In genomic region chr2:166154685-166155091, GRCh38 we compare ENCODE assay signal across 26 cellular contexts. TPM values are rescaled to one million over a fixed set of nuclear protein-coding genes. Genes with fewer than 3 reads are reported as not detected.
"Had no signal": no experiment of that assay in that cellular context is flagged by ENCODE, and none has a peak within 500 bp of the region (broad histone marks: within the 10 kb centered on the region; RNA-seq: fewer than 3 reads in every experiment).

No MANE protein-coding gene starts in this region.

- H3K9me3 Mint-ChIP-seq: dendritic cell treated with granulocyte-macrophage colony-stimulating factor and Interleukin-4, amounts not matched to agents 40 ng/mL and 50 ng/mL, for 4 days; effector memory CD8-positive, alpha-beta T cell; endodermal cell; naive B cell had no signal

- H3K36me3 Mint-ChIP-seq: naive B cell had no signal

- H3K4me3 ChIP-seq: colonic mucosa, esophagus squamous epithelium, gastrocnemius medialis, heart right ventricle, left lung, lower lobe of right lung, mucosa of descending colon had no signal

- H3K27ac Mint-ChIP-seq: dendritic cell treated with granulocyte-macrophage colony-stimulating factor and Interleukin-4, amounts not matched to agents 40 ng/mL and 50 ng/mL, for 4 days; effector memory CD8-positive, alpha-beta T cell; endodermal cell; naive B cell had no signal

- DNase-seq: colonic mucosa; cortex of kidney; effector CD8-positive, alpha-beta T cell; effector memory CD8-positive, alpha-beta T cell; endodermal cell; erythroblast; esophagus squamous epithelium; foreskin fibroblast; foreskin melanocyte; gastrocnemius medialis; glutamatergic neuron; heart right ventricle; hippocampal formation; left cardiac atrium; left lung; left ventricle myocardium superior; lower lobe of right lung; mesenchymal stem cell; mucosa of descending colon; naive B cell had no signal

- H3K4me1 ChIP-seq: colonic mucosa, esophagus squamous epithelium, gastrocnemius medialis, heart right ventricle, left lung, lower lobe of right lung had no signal

- H3K27ac ChIP-seq: colonic mucosa, epithelial cell of prostate, esophagus squamous epithelium, gastrocnemius medialis, heart right ventricle, left lung, lower lobe of right lung had no signal

- FAIRE-seq: endometrium, islet of Langerhans, keratinocyte had no signal

- H3K9me3 ChIP-seq: colonic mucosa, esophagus squamous epithelium, gastrocnemius medialis, heart right ventricle, left lung, lower lobe of right lung, mucosa of descending colon had no signal

- ATAC-seq: effector memory CD8-positive, alpha-beta T cell; esophagus mucosa; gastrocnemius medialis; heart right ventricle; left cardiac atrium; left lung; left ventricle myocardium superior; lower lobe of right lung; mucosa of descending colon had no signal

- H3K4me1 Mint-ChIP-seq: endodermal cell, naive B cell had no signal

- H3K27me3 Mint-ChIP-seq: dendritic cell treated with granulocyte-macrophage colony-stimulating factor and Interleukin-4, amounts not matched to agents 40 ng/mL and 50 ng/mL, for 4 days had no signal

- H3K4me3 Mint-ChIP-seq: dendritic cell treated with granulocyte-macrophage colony-stimulating factor and Interleukin-4, amounts not matched to agents 40 ng/mL and 50 ng/mL, for 4 days; effector memory CD8-positive, alpha-beta T cell; endodermal cell; naive B cell had no signal

RNA-seq across cellular contexts. Expression of gene SCN1A, which starts 26.9 kb away (rescaled TPM):
- polyA plus RNA-seq: keratinocyte had no signal
